ENCODE assay signal across 28 cellular contexts in genomic region chr20:48503166-48503815, GRCh38.
"Had no signal": no experiment of that assay in that cellular context is flagged by ENCODE, and none has a peak within 500 bp of the region (broad histone marks: within the 10 kb centered on the region; RNA-seq: fewer than 3 reads in every experiment).

No MANE protein-coding gene starts in this region.

- H3K4me3 ChIP-seq: ascending aorta had no signal

- H3K9me3 ChIP-seq: ascending aorta had no signal

- H3K27ac ChIP-seq: ascending aorta, VCaP had no signal

- DNase-seq: activated B cell treated with CpG ODN at 0.5 μM for 24 hours; activated CD4-positive, alpha-beta memory T cell treated with anti-CD3 and anti-CD28 coated beads for 36 hours; activated CD4-positive, alpha-beta T cell treated with anti-CD3 and anti-CD28 coated beads for 4 hours; activated CD4-positive, alpha-beta T cell treated with anti-CD3 and anti-CD28 coated beads, Interleukin-2, amount 10 ng/mL, durations not matched to agents 24 days and 14 days; activated CD4-positive, CD25-positive, alpha-beta regulatory T cell treated with anti-CD3 and anti-CD28 coated beads, Interleukin-2, amount 50 U/mL, for 72 hours; activated CD8-positive, alpha-beta memory T cell treated with anti-CD3 and anti-CD28 coated beads, Interleukin-2, amount 50 U/mL, for 4 hours; activated CD8-positive, alpha-beta T cell treated with anti-CD3 and anti-CD28 coated beads for 36 hours; activated effector memory CD4-positive, alpha-beta T cell treated with anti-CD3 and anti-CD28 coated beads, Interleukin-2, amount 50 U/mL, for 16 hours; activated gamma-delta T cell treated with Interleukin-2 at 50 U/mL for 16 hours; activated naive CD4-positive, alpha-beta T cell; activated naive CD4-positive, alpha-beta T cell treated with anti-CD3 and anti-CD28 coated beads for 36 hours; activated naive CD8-positive, alpha-beta T cell treated with anti-CD3 and anti-CD28 coated beads, Interleukin-2, amount 10 ng/mL, durations not matched to agents 7 days and 5 days; activated naive CD8-positive, alpha-beta T cell treated with anti-CD3 and anti-CD28 coated beads, Interleukin-2, amount 50 U/mL, for 24 hours; activated T-cell treated with anti-CD3 and anti-CD28 coated beads for 4 hours; activated T-cell treated with anti-CD3 and anti-CD28 coated beads, Interleukin-2, amount 50 U/mL, for 1 hour; activated T-cell treated with anti-CD3 and anti-CD28 coated beads, Interleukin-2, amount 50 U/mL, for 4 hours; activated T-cell treated with anti-CD3 and anti-CD28 coated beads, Interleukin-2, amount 50 U/mL, for 72 hours; amygdala; anterior cingulate cortex; central memory CD4-positive, alpha-beta T cell; SW 1271; T-helper 1 cell; T-helper 2 cell; T-helper 9 cell had no signal

- H3K27me3 ChIP-seq: ascending aorta had no signal

- H3K36me3 ChIP-seq: ascending aorta had no signal

- H3K4me1 ChIP-seq: ascending aorta had no signal

- FAIRE-seq: TTC549 had no signal

- ATAC-seq: activated CD8-positive, alpha-beta T cell treated with anti-CD3 and anti-CD28 coated beads for 36 hours; activated naive CD8-positive, alpha-beta T cell treated with anti-CD3 and anti-CD28 coated beads, Interleukin-2, amount 50 U/mL, for 24 hours; activated T-cell treated with anti-CD3 and anti-CD28 coated beads, Interleukin-2, amount 50 U/mL, for 4 hours; activated T-cell treated with anti-CD3 and anti-CD28 coated beads, Interleukin-2, amount 50 U/mL, for 72 hours; activated T-helper 17 cell treated with anti-CD3 and anti-CD28 coated beads, Interleukin-2, amount 50 U/mL, for 72 hours had no signal
